ENCODE assay signal across 24 cellular contexts in genomic region chr1:59757185-59757747, GRCh38. TPM values are rescaled to one million over a fixed set of nuclear protein-coding genes. Genes with fewer than 3 reads are reported as not detected.
"Had no signal": no experiment of that assay in that cellular context is flagged by ENCODE, and none has a peak within 500 bp of the region (broad histone marks: within the 10 kb centered on the region; RNA-seq: fewer than 3 reads in every experiment).

No MANE protein-coding gene starts in this region.

- H3K9ac ChIP-seq: SK-N-SH had no signal

- H3K4me3 ChIP-seq: MG63 had no signal

- ATAC-seq: Panc1, PC-3 had no signal

- H3K4me2 ChIP-seq: SK-N-SH had no signal

- H3K27me3 ChIP-seq: MG63 had no signal

- H3K9me3 ChIP-seq: MG63, SK-N-SH had no signal

- DNase-seq: Karpas-422; KG1; MG63; NCI-H1092; NCI-H1105 treated with DMSO at 0.1 percent for 48 hours; NCI-H1417 treated with DMSO at 0.1 percent for 48 hours; NCI-H146; NCI-H1694 treated with DMSO at 0.1 percent for 48 hours; NCI-H1930; NCI-H2081 treated with DMSO at 0.1 percent for 48 hours; NCI-H2171; NCI-H226; NCI-H446; NCI-H510A; NCI-H524 treated with DMSO at 0.1 percent for 48 hours; NCI-H69; NCI-H774; NK-92 treated with Interleukin-12 subunit alpha and Interleukin-12 subunit beta, amount 100 ng/mL, for 24 hours; PC-3; SK-N-SH had no signal

- H3K36me3 ChIP-seq: MG63 had no signal

- H3K27ac ChIP-seq: RWPE1 had no signal

RNA-seq across cellular contexts. Expression of gene HOOK1, which starts 57.5 kb away (rescaled TPM):
- total RNA-seq: OCI-LY7, SK-MEL-5 had no signal
